Comparison of ENCODE assay signal across 1 cellular context in genomic region chr3:196274585-196274984, GRCh38.
TF ChIP-seq lines count a peak whose summit lies in the region.

No MANE protein-coding gene starts in this region.

TF ChIP-seq in GM12878, 131 proteins besides CTCF, POLR2A, EP300 and RAD21 (continued from another document):
- no peak for TF ChIP-seq E2F8 (IDR thresholded peaks at IDR 0.05; ENCODE audit: low read depth, partially characterized antibody)
- TF ChIP-seq SIN3A (IDR thresholded peaks at IDR 0.05; ENCODE audit: low read depth, low read length) = no peak
- TF ChIP-seq ZNF384 (IDR thresholded peaks at IDR 0.05; ENCODE audit: borderline replicate concordance, low read depth, low read length) = peak; percentile 71
- TF ChIP-seq, protein P1, sequence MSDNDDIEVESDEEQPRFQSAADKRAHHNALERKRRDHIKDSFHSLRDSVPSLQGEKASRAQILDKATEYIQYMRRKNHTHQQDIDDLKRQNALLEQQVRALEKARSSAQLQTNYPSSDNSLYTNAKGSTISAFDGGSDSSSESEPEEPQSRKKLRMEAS (IDR thresholded peaks at IDR 0.05; ENCODE audit: low read depth, low read length) = no peak
- TF ChIP-seq E2F4 (IDR thresholded peaks at IDR 0.05; ENCODE audit: low read depth, low read length) = no peak
- no peak for TF ChIP-seq SREBF2 (IDR thresholded peaks at IDR 0.05; ENCODE audit: low read length)
- TF ChIP-seq CEBPB (IDR thresholded peaks at IDR 0.05; ENCODE audit: borderline replicate concordance in 1 of 2, low read depth in 2 of 2, low read length in 2 of 2) = no peak
- TF ChIP-seq ZNF622 (IDR thresholded peaks at IDR 0.05) = no peak
- TF ChIP-seq RBBP5 (conservative IDR thresholded peaks at IDR 0.05) = no peak
- no peak for TF ChIP-seq SIX5 (IDR thresholded peaks at IDR 0.05; ENCODE audit: low read depth, low read length, severe bottlenecking)
- no peak for TF ChIP-seq KDM1A (IDR thresholded peaks at IDR 0.05; ENCODE audit: borderline replicate concordance)
- no peak for TF ChIP-seq EZH2 (IDR thresholded peaks at IDR 0.05; ENCODE audit: borderline replicate concordance, control insufficient read depth, low read depth, low read length)
- TF ChIP-seq PRDM15 (CRISPR knock-in tag; IDR thresholded peaks at IDR 0.05) = no peak
- peak; percentile 69 for TF ChIP-seq JUNB (IDR thresholded peaks at IDR 0.05)
- TF ChIP-seq POLR2AphosphoS2 (IDR thresholded peaks at IDR 0.05; ENCODE audit: low read depth, low read length) = no peak
- peak; percentile 69; the same call in 1 of the 2 replicates for TF ChIP-seq CREM (IDR thresholded peaks at IDR 0.05; ENCODE audit: low read depth)
- TF ChIP-seq CBX5 (IDR thresholded peaks at IDR 0.05; ENCODE audit: low read depth) = 0 out of 2 replicates have a peak, but pooled peaks have one; percentile 15
- peak; percentile 75 for TF ChIP-seq YY1 (IDR thresholded peaks at IDR 0.05; ENCODE audit: low read depth, low read length)
- TF ChIP-seq, protein P2, sequence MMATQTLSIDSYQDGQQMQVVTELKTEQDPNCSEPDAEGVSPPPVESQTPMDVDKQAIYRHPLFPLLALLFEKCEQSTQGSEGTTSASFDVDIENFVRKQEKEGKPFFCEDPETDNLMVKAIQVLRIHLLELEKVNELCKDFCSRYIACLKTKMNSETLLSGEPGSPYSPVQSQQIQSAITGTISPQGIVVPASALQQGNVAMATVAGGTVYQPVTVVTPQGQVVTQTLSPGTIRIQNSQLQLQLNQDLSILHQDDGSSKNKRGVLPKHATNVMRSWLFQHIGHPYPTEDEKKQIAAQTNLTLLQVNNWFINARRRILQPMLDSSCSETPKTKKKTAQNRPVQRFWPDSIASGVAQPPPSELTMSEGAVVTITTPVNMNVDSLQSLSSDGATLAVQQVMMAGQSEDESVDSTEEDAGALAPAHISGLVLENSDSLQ (IDR thresholded peaks at IDR 0.05) = peak; percentile 78; the same call in 1 of the 2 replicates
- no peak for TF ChIP-seq KAT2A (conservative IDR thresholded peaks at IDR 0.05; ENCODE audit: control insufficient read depth, low read depth, low read length)
- no peak for TF ChIP-seq NR2C1 (IDR thresholded peaks at IDR 0.05)
- TF ChIP-seq PML (IDR thresholded peaks at IDR 0.05; ENCODE audit: low read length) = peak; percentile 71
- no peak for TF ChIP-seq ZNF274 (IDR thresholded peaks at IDR 0.05; ENCODE audit: insufficient read depth, insufficient read length)
- TF ChIP-seq HSF1 (IDR thresholded peaks at IDR 0.05; ENCODE audit: low read depth, low read length) = peak; percentile 76
- TF ChIP-seq RFX5 (IDR thresholded peaks at IDR 0.05; ENCODE audit: low read depth, low read length) = no peak
- TF ChIP-seq IKZF1 (conservative IDR thresholded peaks at IDR 0.05) = no peak
- no peak for TF ChIP-seq ZBTB33 (IDR thresholded peaks at IDR 0.05)
- peak; percentile 33; the same call in 1 of the 3 replicates for TF ChIP-seq POU2F2 (IDR thresholded peaks at IDR 0.05; ENCODE audit: borderline replicate concordance, low read depth, low read length)
- no peak for TF ChIP-seq NKRF (conservative IDR thresholded peaks at IDR 0.05)
- no peak for TF ChIP-seq BACH1 (IDR thresholded peaks at IDR 0.05; ENCODE audit: borderline replicate concordance)
- TF ChIP-seq, protein P3, sequence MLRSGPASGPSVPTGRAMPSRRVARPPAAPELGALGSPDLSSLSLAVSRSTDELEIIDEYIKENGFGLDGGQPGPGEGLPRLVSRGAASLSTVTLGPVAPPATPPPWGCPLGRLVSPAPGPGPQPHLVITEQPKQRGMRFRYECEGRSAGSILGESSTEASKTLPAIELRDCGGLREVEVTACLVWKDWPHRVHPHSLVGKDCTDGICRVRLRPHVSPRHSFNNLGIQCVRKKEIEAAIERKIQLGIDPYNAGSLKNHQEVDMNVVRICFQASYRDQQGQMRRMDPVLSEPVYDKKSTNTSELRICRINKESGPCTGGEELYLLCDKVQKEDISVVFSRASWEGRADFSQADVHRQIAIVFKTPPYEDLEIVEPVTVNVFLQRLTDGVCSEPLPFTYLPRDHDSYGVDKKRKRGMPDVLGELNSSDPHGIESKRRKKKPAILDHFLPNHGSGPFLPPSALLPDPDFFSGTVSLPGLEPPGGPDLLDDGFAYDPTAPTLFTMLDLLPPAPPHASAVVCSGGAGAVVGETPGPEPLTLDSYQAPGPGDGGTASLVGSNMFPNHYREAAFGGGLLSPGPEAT (IDR thresholded peaks at IDR 0.05; ENCODE audit: low read depth) = peak; percentile 45; the same call in 1 of the 2 replicates
- TF ChIP-seq, protein P4, sequence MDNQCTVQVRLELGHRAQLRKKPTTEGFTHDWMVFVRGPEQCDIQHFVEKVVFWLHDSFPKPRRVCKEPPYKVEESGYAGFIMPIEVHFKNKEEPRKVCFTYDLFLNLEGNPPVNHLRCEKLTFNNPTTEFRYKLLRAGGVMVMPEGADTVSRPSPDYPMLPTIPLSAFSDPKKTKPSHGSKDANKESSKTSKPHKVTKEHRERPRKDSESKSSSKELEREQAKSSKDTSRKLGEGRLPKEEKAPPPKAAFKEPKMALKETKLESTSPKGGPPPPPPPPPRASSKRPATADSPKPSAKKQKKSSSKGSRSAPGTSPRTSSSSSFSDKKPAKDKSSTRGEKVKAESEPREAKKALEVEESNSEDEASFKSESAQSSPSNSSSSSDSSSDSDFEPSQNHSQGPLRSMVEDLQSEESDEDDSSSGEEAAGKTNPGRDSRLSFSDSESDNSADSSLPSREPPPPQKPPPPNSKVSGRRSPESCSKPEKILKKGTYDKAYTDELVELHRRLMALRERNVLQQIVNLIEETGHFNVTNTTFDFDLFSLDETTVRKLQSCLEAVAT (IDR thresholded peaks at IDR 0.05) = no peak
